10 cellular contexts compared by ENCODE assay signal in genomic region chr17:77464988-77465357, GRCh38.
DNase-seq lines count a peak whose midpoint lies in the region; ATAC-seq and TF ChIP-seq lines count a peak whose summit lies in the region.
"Had no signal": no experiment of that assay in that cellular context is flagged by ENCODE, and none has a peak within 500 bp of the region (broad histone marks: within the 10 kb centered on the region; RNA-seq: fewer than 3 reads in every experiment).

No MANE protein-coding gene starts in this region.

- no peaks in the 10 kb centered on the region for H3K27me3 Mint-ChIP-seq in activated T-cell treated with anti-CD3 and anti-CD28 coated beads, Interleukin-2, amount 50 U/mL, for 72 hours (ENCODE audit: low read depth)
- no peaks in the 10 kb centered on the region for H3K27me3 Mint-ChIP-seq in T-helper 17 cell
- H3K27me3 Mint-ChIP-seq in stimulated activated naive CD8-positive, alpha-beta T cell treated with anti-CD3 and anti-CD28 coated beads, Interleukin-15, amount 100 ng/mL, for 72 hours, result no peaks in the 10 kb centered on the region

- peaks cover 100% of the 10 kb centered on the region for H3K79me2 ChIP-seq in hepatocyte

- H3K4me3 ChIP-seq in hepatocyte, result no peak overlapping the region

- H4K20me1 ChIP-seq in hepatocyte (ENCODE audit: insufficient read depth, poor library complexity, severe bottlenecking), result peaks cover 41% of the 10 kb centered on the region

- H3K9me3 ChIP-seq in T-helper 17 cell (ENCODE audit: control insufficient read depth, low read length, poor library complexity, severe bottlenecking) (no peaks in the 10 kb centered on the region), hepatocyte (ENCODE audit: low read depth) (no peaks in the 10 kb centered on the region)

- H3K4me2 ChIP-seq in hepatocyte, result peak overlapping the region; percentile 48

- H3K9me2 ChIP-seq in hepatocyte (replicated peaks; ENCODE audit: insufficient read depth), result no peaks in the 10 kb centered on the region

- 95% methylated on average over 6 of the region's 6 CpGs for WGBS in hepatocyte (ENCODE audit: low lambda C conversion rate, missing lambda C conversion rate)

- peaks cover 89% of the 10 kb centered on the region for H3K4me1 Mint-ChIP-seq in activated T-cell treated with anti-CD3 and anti-CD28 coated beads, Interleukin-2, amount 50 U/mL, for 72 hours (ENCODE audit: low read depth)
- H3K4me1 Mint-ChIP-seq in T-helper 17 cell, result peaks cover 67% of the 10 kb centered on the region
- peaks cover 98% of the 10 kb centered on the region for H3K4me1 Mint-ChIP-seq in stimulated activated naive CD8-positive, alpha-beta T cell treated with anti-CD3 and anti-CD28 coated beads, Interleukin-15, amount 100 ng/mL, for 72 hours

- ATAC-seq in activated T-cell treated with anti-CD3 and anti-CD28 coated beads, Interleukin-2, amount 50 U/mL, for 72 hours (replicated peaks in 1 of 2), result no peak
- no peak for ATAC-seq in T-helper 17 cell
- no peak for ATAC-seq in stimulated activated naive CD8-positive, alpha-beta T cell treated with anti-CD3 and anti-CD28 coated beads, Interleukin-15, amount 100 ng/mL, for 72 hours
- ATAC-seq in HG03469 (IDR thresholded peaks at IDR 0.05; ENCODE audit: unreplicated experiment), result no peak
- ATAC-seq in HG03097 (IDR thresholded peaks at IDR 0.05; ENCODE audit: low FRiP score, unreplicated experiment), result no peak
- ATAC-seq: HCT116 had no signal

- no peak for TF ChIP-seq CTCF in hepatocyte (IDR thresholded peaks at IDR 0.05; ENCODE audit: poor library complexity)

- H3K27ac Mint-ChIP-seq in activated T-cell treated with anti-CD3 and anti-CD28 coated beads, Interleukin-2, amount 50 U/mL, for 72 hours, result peak overlapping the region; percentile 83
- H3K27ac Mint-ChIP-seq in T-helper 17 cell, result peak overlapping the region; percentile 92
- H3K27ac Mint-ChIP-seq in stimulated activated naive CD8-positive, alpha-beta T cell treated with anti-CD3 and anti-CD28 coated beads, Interleukin-15, amount 100 ng/mL, for 72 hours, result peak overlapping the region; percentile 66 to 99

- peaks cover 17 to 44% of the 10 kb centered on the region in 2 donors for H3K36me3 Mint-ChIP-seq in activated T-cell treated with anti-CD3 and anti-CD28 coated beads, Interleukin-2, amount 50 U/mL, for 72 hours (ENCODE audit: insufficient read depth in 2 of 2)
- peaks cover 16% of the 10 kb centered on the region for H3K36me3 Mint-ChIP-seq in T-helper 17 cell (ENCODE audit: low read depth)

- peak overlapping the region; percentile 89 for H3K27ac ChIP-seq in hepatocyte

- no peak for DNase-seq in activated T-cell treated with anti-CD3 and anti-CD28 coated beads, Interleukin-2, amount 50 U/mL, for 72 hours
- DNase-seq in activated T-cell treated with anti-CD3 and anti-CD28 coated beads for 4 hours, result no peak
- no peak for DNase-seq in T-helper 17 cell
- DNase-seq in hepatocyte (ENCODE audit: low spot score), result no peak
- no peak for DNase-seq in stimulated activated naive CD8-positive, alpha-beta T cell treated with anti-CD3 and anti-CD28 coated beads, Interleukin-15, amount 100 ng/mL, for 72 hours
- no peak for DNase-seq in GDM1 (lab: John Stamatoyannopoulos, UW)
- DNase-seq: NCI-H748 treated with DMSO at 0.1 percent for 48 hours had no signal

- no peak overlapping the region for H2AFZ ChIP-seq in hepatocyte

- H3K4me3 Mint-ChIP-seq in activated T-cell treated with anti-CD3 and anti-CD28 coated beads, Interleukin-2, amount 50 U/mL, for 72 hours, result peak overlapping the region; percentile 74 to 75
- peak overlapping the region; percentile 84 for H3K4me3 Mint-ChIP-seq in T-helper 17 cell
- H3K4me3 Mint-ChIP-seq in stimulated activated naive CD8-positive, alpha-beta T cell treated with anti-CD3 and anti-CD28 coated beads, Interleukin-15, amount 100 ng/mL, for 72 hours, result peak overlapping the region; percentile 73 to 84

- H3K27me3 ChIP-seq in hepatocyte, result no peaks in the 10 kb centered on the region

- H3K4me1 ChIP-seq in hepatocyte (ENCODE audit: insufficient read depth), result peaks cover 57% of the 10 kb centered on the region

- H3K36me3 ChIP-seq in hepatocyte (replicated peaks; ENCODE audit: insufficient read depth, low read depth), result no peaks in the 10 kb centered on the region

- peaks cover 4% of the 10 kb centered on the region in 2 donors for H3K9me3 Mint-ChIP-seq in activated T-cell treated with anti-CD3 and anti-CD28 coated beads, Interleukin-2, amount 50 U/mL, for 72 hours
- peaks cover 1 to 13% of the 10 kb centered on the region in 2 donors for H3K9me3 Mint-ChIP-seq in stimulated activated naive CD8-positive, alpha-beta T cell treated with anti-CD3 and anti-CD28 coated beads, Interleukin-15, amount 100 ng/mL, for 72 hours
